In genomic region chr3:53821631-53822068, GRCh38 we compare ENCODE assay signal across 10 cellular contexts. TPM values are rescaled to one million over a fixed set of nuclear protein-coding genes. Genes with fewer than 3 reads are reported as not detected.
DNase-seq lines count a peak whose midpoint lies in the region; ATAC-seq, FAIRE-seq and TF ChIP-seq lines count a peak whose summit lies in the region.
"Had no signal": no experiment of that assay in that cellular context is flagged by ENCODE, and none has a peak within 500 bp of the region (broad histone marks: within the 10 kb centered on the region; RNA-seq: fewer than 3 reads in every experiment).

No MANE protein-coding gene starts in this region.

- H3K27me3 ChIP-seq in right cardiac atrium (ENCODE audit: control insufficient read depth, insufficient read depth), result no peaks in the 10 kb centered on the region
- H3K27me3 ChIP-seq: BLaER1 had no signal

- TF ChIP-seq POLR2A in GM12891 (IDR thresholded peaks at IDR 0.05; ENCODE audit: low read depth, low read length), result no peak

- ATAC-seq in GM21423 (IDR thresholded peaks at IDR 0.05; ENCODE audit: unreplicated experiment) (peak; percentile 50), right cardiac atrium (peak; percentile 9 to 50), GM19035 (IDR thresholded peaks at IDR 0.05; ENCODE audit: unreplicated experiment) (no peak)
- ATAC-seq: activated naive CD8-positive, alpha-beta T cell treated with anti-CD3 and anti-CD28 coated beads, Interleukin-2, amount 50 U/mL, for 24 hours had no signal

- no peak overlapping the region for H3K4me3 ChIP-seq in right cardiac atrium (ENCODE audit: low read length)
- H3K4me3 ChIP-seq: BLaER1 had no signal

- no peak for FAIRE-seq in GM12891 (lab: Jason Lieb, UNC)

- DNase-seq in 8988T, result peak; percentile 5
- peak; percentile 17 for DNase-seq in NCI-H226
- no peak for DNase-seq in right cardiac atrium
- DNase-seq in NCI-H146 (lab: John Stamatoyannopoulos, UW), result no peak
- DNase-seq in GM12891 (ENCODE audit: insufficient read length, low spot score), result no peak
- no peak for DNase-seq in activated T-cell treated with anti-CD3 and anti-CD28 coated beads, Interleukin-2, amount 50 U/mL, for 1 hour
- DNase-seq: activated naive CD8-positive, alpha-beta T cell treated with anti-CD3 and anti-CD28 coated beads, Interleukin-2, amount 50 U/mL, for 24 hours had no signal

- H3K4me1 ChIP-seq in right cardiac atrium (ENCODE audit: control insufficient read depth, insufficient read depth, low read length), result peaks cover 2% of the 10 kb centered on the region

- H3K27ac ChIP-seq in right cardiac atrium (ENCODE audit: low read length), result no peak overlapping the region
- H3K27ac ChIP-seq: BLaER1 had no signal

- no peaks in the 10 kb centered on the region for H3K9me3 ChIP-seq in right cardiac atrium (ENCODE audit: control insufficient read depth, low read length)
- H3K9me3 ChIP-seq: BLaER1 had no signal

- 53% methylated on average over 4 of the region's 4 CpGs for WGBS in right cardiac atrium

- intact Hi-C loops in right cardiac atrium (cut with DNase I), result no loop called here

TF ChIP-seq in GM12891, 5 proteins besides CTCF, POLR2A, EP300 and RAD21:
- TF ChIP-seq SPI1 (IDR thresholded peaks at IDR 0.05; ENCODE audit: low read depth, low read length) (no peak), POU2F2 (IDR thresholded peaks at IDR 0.05; ENCODE audit: low read depth, low read length) (no peak), POLR2AphosphoS5 (IDR thresholded peaks at IDR 0.05; ENCODE audit: low read depth, low read length) (no peak), TAF1 (IDR thresholded peaks at IDR 0.05; ENCODE audit: low read depth, low read length) (no peak), PAX5 (IDR thresholded peaks at IDR 0.05; ENCODE audit: insufficient read depth, low read length, severe bottlenecking) (no peak)

RNA-seq across cellular contexts. Expression of gene CHDH, which starts 24.6 kb away (rescaled TPM):
- 1 to 10 TPM; 4.6 to 8.2 (median 6.9) TPM for total RNA-seq in right cardiac atrium
- polyA plus RNA-seq in right cardiac atrium, result 2.2 TPM
- polyA plus RNA-seq in GM12891 (2012; ENCODE audit: low read depth, missing spikeins), result 7.3 TPM

RNA-seq across cellular contexts. Expression of gene IL17RB, which starts 24.7 kb away (rescaled TPM):
- 1 to 10 TPM; 1.4 to 2.9 (median 2.2) TPM for total RNA-seq in right cardiac atrium
- 1.3 TPM for polyA plus RNA-seq in right cardiac atrium
- 8.4 TPM for polyA plus RNA-seq in GM12891 (2012; ENCODE audit: low read depth, missing spikeins)

Comparison
In these comparisons a context has a peak if more than half of its experiments do, and no peak if none do; other contexts are left out.
1. DNase-seq: peak in 8988T (single experiment) and NCI-H226 (single experiment); none in right cardiac atrium (0 of 3), NCI-H146 (single experiment), GM12891 (single experiment) and activated T-cell treated with anti-CD3 and anti-CD28 coated beads, Interleukin-2, amount 50 U/mL, for 1 hour (single experiment).